In the genomic region with DNA sequence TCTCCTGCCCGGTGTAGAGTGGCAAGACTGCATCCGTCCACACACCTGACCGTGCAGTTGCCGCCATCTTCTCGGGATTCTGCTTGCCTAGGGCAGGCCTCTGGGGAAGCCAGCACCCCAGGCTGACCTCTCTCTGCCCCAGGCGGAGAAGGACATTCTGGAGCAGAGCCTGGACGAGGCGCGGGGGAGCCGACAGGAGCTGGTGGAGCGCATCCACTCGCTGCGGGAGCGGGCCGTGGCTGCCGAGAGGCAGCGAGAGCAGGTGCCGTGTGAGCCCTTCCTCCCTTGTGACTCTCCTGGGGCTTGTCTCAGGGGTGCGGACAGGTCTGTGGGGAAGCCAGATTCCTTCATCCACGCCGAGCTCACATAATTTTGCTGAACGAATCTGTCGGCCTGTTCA, we compare ENCODE assay signal across 2 cellular contexts.
TF ChIP-seq lines count a peak whose summit lies in the region.

No MANE protein-coding gene starts in this region.

TF ChIP-seq in H1, 55 proteins besides CTCF, POLR2A, EP300 and RAD21:
- TF ChIP-seq EZH2 (IDR thresholded peaks at IDR 0.05; ENCODE audit: low read depth, low read length, severe bottlenecking) (no peak), BRCA1 (IDR thresholded peaks at IDR 0.05; ENCODE audit: low read depth, low read length) (no peak), BCL11A (IDR thresholded peaks at IDR 0.05; ENCODE audit: low read depth in 2 of 2, low read length in 2 of 2) (no peak), CTBP2 (IDR thresholded peaks at IDR 0.05; ENCODE audit: borderline replicate concordance, insufficient read depth, insufficient read length, low read length) (no peak)

TF ChIP-seq in SK-N-SH treated with all-trans-retinoic acid at 6 μM for 48 hours, 23 proteins besides CTCF, POLR2A, EP300 and RAD21:
- TF ChIP-seq ZC3H10 (CRISPR knock-in tag; IDR thresholded peaks at IDR 0.05) = no peak
- no peak for TF ChIP-seq SNAI2 (CRISPR knock-in tag; IDR thresholded peaks at IDR 0.05)
- no peak for TF ChIP-seq ZFP3 (CRISPR knock-in tag; IDR thresholded peaks at IDR 0.05)
- TF ChIP-seq BACH2 (CRISPR knock-in tag; IDR thresholded peaks at IDR 0.05; ENCODE audit: borderline replicate concordance) = no peak
- TF ChIP-seq, protein P1, sequence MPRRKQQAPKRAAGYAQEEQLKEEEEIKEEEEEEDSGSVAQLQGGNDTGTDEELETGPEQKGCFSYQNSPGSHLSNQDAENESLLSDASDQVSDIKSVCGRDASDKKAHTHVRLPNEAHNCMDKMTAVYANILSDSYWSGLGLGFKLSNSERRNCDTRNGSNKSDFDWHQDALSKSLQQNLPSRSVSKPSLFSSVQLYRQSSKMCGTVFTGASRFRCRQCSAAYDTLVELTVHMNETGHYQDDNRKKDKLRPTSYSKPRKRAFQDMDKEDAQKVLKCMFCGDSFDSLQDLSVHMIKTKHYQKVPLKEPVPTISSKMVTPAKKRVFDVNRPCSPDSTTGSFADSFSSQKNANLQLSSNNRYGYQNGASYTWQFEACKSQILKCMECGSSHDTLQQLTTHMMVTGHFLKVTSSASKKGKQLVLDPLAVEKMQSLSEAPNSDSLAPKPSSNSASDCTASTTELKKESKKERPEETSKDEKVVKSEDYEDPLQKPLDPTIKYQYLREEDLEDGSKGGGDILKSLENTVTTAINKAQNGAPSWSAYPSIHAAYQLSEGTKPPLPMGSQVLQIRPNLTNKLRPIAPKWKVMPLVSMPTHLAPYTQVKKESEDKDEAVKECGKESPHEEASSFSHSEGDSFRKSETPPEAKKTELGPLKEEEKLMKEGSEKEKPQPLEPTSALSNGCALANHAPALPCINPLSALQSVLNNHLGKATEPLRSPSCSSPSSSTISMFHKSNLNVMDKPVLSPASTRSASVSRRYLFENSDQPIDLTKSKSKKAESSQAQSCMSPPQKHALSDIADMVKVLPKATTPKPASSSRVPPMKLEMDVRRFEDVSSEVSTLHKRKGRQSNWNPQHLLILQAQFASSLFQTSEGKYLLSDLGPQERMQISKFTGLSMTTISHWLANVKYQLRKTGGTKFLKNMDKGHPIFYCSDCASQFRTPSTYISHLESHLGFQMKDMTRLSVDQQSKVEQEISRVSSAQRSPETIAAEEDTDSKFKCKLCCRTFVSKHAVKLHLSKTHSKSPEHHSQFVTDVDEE (CRISPR knock-in tag; IDR thresholded peaks at IDR 0.05) = no peak
- no peak for TF ChIP-seq PPARA (CRISPR knock-in tag; IDR thresholded peaks at IDR 0.05; ENCODE audit: borderline replicate concordance)
- no peak for TF ChIP-seq ESRRG (CRISPR knock-in tag; IDR thresholded peaks at IDR 0.05)
- TF ChIP-seq TCF4 (CRISPR knock-in tag; IDR thresholded peaks at IDR 0.05; ENCODE audit: borderline replicate concordance) = no peak
- no peak for TF ChIP-seq ZNF70 (CRISPR knock-in tag; IDR thresholded peaks at IDR 0.05)
- TF ChIP-seq OSR1 (CRISPR knock-in tag; IDR thresholded peaks at IDR 0.05) = no peak
- TF ChIP-seq, protein P2, sequence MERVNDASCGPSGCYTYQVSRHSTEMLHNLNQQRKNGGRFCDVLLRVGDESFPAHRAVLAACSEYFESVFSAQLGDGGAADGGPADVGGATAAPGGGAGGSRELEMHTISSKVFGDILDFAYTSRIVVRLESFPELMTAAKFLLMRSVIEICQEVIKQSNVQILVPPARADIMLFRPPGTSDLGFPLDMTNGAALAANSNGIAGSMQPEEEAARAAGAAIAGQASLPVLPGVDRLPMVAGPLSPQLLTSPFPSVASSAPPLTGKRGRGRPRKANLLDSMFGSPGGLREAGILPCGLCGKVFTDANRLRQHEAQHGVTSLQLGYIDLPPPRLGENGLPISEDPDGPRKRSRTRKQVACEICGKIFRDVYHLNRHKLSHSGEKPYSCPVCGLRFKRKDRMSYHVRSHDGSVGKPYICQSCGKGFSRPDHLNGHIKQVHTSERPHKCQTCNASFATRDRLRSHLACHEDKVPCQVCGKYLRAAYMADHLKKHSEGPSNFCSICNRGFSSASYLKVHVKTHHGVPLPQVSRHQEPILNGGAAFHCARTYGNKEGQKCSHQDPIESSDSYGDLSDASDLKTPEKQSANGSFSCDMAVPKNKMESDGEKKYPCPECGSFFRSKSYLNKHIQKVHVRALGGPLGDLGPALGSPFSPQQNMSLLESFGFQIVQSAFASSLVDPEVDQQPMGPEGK (CRISPR knock-in tag; IDR thresholded peaks at IDR 0.05; ENCODE audit: borderline replicate concordance) = no peak
